ENCODE assay signal across 12 cellular contexts in the genomic region with DNA sequence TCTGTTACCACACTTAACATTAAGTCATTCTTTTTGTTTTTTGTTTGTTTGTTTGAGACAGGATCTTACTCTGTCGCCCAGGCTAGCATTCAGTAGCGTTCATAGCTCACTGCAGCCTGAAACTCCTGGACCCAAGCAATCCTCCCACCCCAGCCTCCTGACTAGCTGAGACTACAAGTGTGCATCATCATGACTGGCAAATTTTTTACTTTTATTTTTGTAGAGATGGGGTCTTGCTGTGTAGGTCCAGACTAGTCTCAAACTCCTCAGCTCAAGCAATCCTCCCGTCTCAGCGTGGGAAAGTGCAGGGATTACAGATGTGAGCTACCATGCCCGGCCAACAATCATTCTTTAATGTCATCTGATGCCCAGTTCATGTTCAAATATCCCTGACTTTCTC. TPM values are rescaled to one million over a fixed set of nuclear protein-coding genes. Genes with fewer than 3 reads are reported as not detected.
DNase-seq lines count a peak whose midpoint lies in the region; ATAC-seq, FAIRE-seq and TF ChIP-seq lines count a peak whose summit lies in the region.
"Had no signal": no experiment of that assay in that cellular context is flagged by ENCODE, and none has a peak within 500 bp of the region (broad histone marks: within the 10 kb centered on the region; RNA-seq: fewer than 3 reads in every experiment).

No MANE protein-coding gene starts in this region.

- TF ChIP-seq CTCF in A549 (IDR thresholded peaks at IDR 0.05) (no peak), coronary artery (IDR thresholded peaks at IDR 0.05) (no peak), osteocyte (IDR thresholded peaks at IDR 0.05) (no peak)

- H3K4me3 Mint-ChIP-seq in osteocyte (ENCODE audit: unreplicated experiment), result no peak overlapping the region

- POLR2A ChIA-PET in A549 (lab: Yijun Ruan, JAX), result no interaction called here

- H3K27ac Mint-ChIP-seq in osteocyte (ENCODE audit: unreplicated experiment), result peak overlapping the region; percentile 24

- DNase-seq in A549 (ENCODE audit: low read depth in 1 of 2, low spot score in 1 of 2), result peak in 1 of 2 experiments; percentile 64
- DNase-seq in Caki2 (ENCODE audit: low read depth), result peak; percentile 32
- no peak for DNase-seq in coronary artery (ENCODE audit: low spot score)
- DNase-seq in osteocyte (ENCODE audit: extremely low spot score, unreplicated experiment), result no peak
- DNase-seq in islet precursor cell, result no peak
- DNase-seq in OCI-M1 (lab: John Stamatoyannopoulos, UW), result no peak
- DNase-seq in SHP77 treated with DMSO at 0.1 percent for 48 hours (lab: John Stamatoyannopoulos, UW), result no peak
- DNase-seq: activated CD8-positive, alpha-beta memory T cell treated with anti-CD3 and anti-CD28 coated beads, Interleukin-2, amount 50 U/mL, for 48 hours; CD8-positive, alpha-beta memory T cell; NCI-H446 treated with DMSO at 0.1 percent for 48 hours had no signal

- in situ Hi-C loops in Caki2 (cut with HindIII; ENCODE audit: low pct_unique_long_range_greater_than_20kb, low sequenced_read_pairs), result no loop called here

- H3K4me1 ChIP-seq in A549, result peaks cover 19% of the 10 kb centered on the region

- peaks cover 20% of the 10 kb centered on the region for H3K4me1 Mint-ChIP-seq in osteocyte (ENCODE audit: unreplicated experiment)

- no peaks in the 10 kb centered on the region for H3K27me3 Mint-ChIP-seq in osteocyte (ENCODE audit: unreplicated experiment)
- H3K27me3 Mint-ChIP-seq: CD8-positive, alpha-beta memory T cell had no signal

- no peak for TF ChIP-seq EP300 in A549 (IDR thresholded peaks at IDR 0.05)

- WGBS in A549 (ENCODE audit: missing lambda C conversion rate), result 77% methylated on average over 5 of the region's 5 CpGs

- no peak for TF ChIP-seq POLR2A in A549 (IDR thresholded peaks at IDR 0.05; ENCODE audit: low read length)

- no peaks in the 10 kb centered on the region for H3K9me3 ChIP-seq in A549

- H3K27ac ChIP-seq in A549, result peak overlapping the region in 1 of 2 experiments; percentile 9; a peak in 2 of 6 replicates
- peak overlapping the region; percentile 14 to 61 for H3K27ac ChIP-seq in coronary artery

- no peak for FAIRE-seq in A549 (lab: Jason Lieb, UNC)
- FAIRE-seq: bronchial epithelial cell had no signal

- H3K4me3 ChIP-seq in A549 (no peak overlapping the region), coronary artery (no peak overlapping the region)

- H3K9me3 Mint-ChIP-seq in osteocyte (ENCODE audit: unreplicated experiment), result no peaks in the 10 kb centered on the region
- H3K9me3 Mint-ChIP-seq: CD8-positive, alpha-beta memory T cell had no signal

- TF ChIP-seq RAD21 in A549 (conservative IDR thresholded peaks at IDR 0.05 in 1 of 2, IDR thresholded peaks at IDR 0.05 in 1 of 2), result no peak

- ATAC-seq in A549 (no peak), GM18868 (IDR thresholded peaks at IDR 0.05; ENCODE audit: unreplicated experiment) (no peak)

- H3K36me3 Mint-ChIP-seq in osteocyte (ENCODE audit: unreplicated experiment), result no peaks in the 10 kb centered on the region

- H3K4me2 ChIP-seq in A549, result no peak overlapping the region; the same call in 2 of the 3 replicates

- CTCF ChIA-PET in A549 (lab: Yijun Ruan, JAX), result interaction anchor here (1.5 to 19.0 kb wide), 4 partner anchors 15 to 90 kb away, joined by 4 to 244 read pairs (median 92); a partner anchor contains a TSS

TF ChIP-seq in A549, 52 proteins besides CTCF, POLR2A, EP300 and RAD21:
- TF ChIP-seq MYC (IDR thresholded peaks at IDR 0.05; ENCODE audit: borderline replicate concordance, low read length) (no peak), RNF2 (IDR thresholded peaks at IDR 0.05; ENCODE audit: borderline replicate concordance, low read depth) (no peak), MAFK (IDR thresholded peaks at IDR 0.05; ENCODE audit: partially characterized antibody) (peak; percentile 80), TP53 (CRISPR knock-in tag; IDR thresholded peaks at IDR 0.05) (no peak), SREBF2 (IDR thresholded peaks at IDR 0.05) (no peak), KDM1A (IDR thresholded peaks at IDR 0.05; ENCODE audit: low read depth) (no peak), BHLHE40 (IDR thresholded peaks at IDR 0.05; ENCODE audit: low read depth, low read length) (no peak), RARB (CRISPR knock-in tag; IDR thresholded peaks at IDR 0.05) (no peak), ZSCAN20 (CRISPR knock-in tag; IDR thresholded peaks at IDR 0.05) (no peak), CHD2 (IDR thresholded peaks at IDR 0.05; ENCODE audit: low read length, partially characterized antibody) (no peak), FOSB (CRISPR knock-in tag; IDR thresholded peaks at IDR 0.05) (no peak), NFE2L2 (conservative IDR thresholded peaks at IDR 0.05; ENCODE audit: low read length) (peak; percentile 97)

RNA-seq across cellular contexts. Expression of a gene that starts 3.3 kb away (rescaled TPM):
- 9.7 and 10.2 TPM in 2 replicates for polyA plus RNA-seq in A549 (2011; rRNA removed)
- polyA plus RNA-seq in A549 (2012; cell fraction: cytosol; rRNA removed), result 29.9 and 37.0 TPM in 2 replicates
- 94.1 and 133 TPM in 2 replicates for polyA plus RNA-seq in A549 (2012; cell fraction: nucleus; rRNA removed)
- polyA plus RNA-seq in A549 (2017; fragmentation: RNase III; extraction: RNeasy Plus Mini Kit Qiagen cat#74134 plus additional on column Dnase treatment), result 19.9 to 23.0 TPM (median 23.0 TPM) in 3 replicates
- 9.3 and 10.6 TPM in 2 replicates for polyA minus RNA-seq in A549 (2011; rRNA and poly(A)+ RNA removed)
- 83.2 and 88.7 TPM in 2 replicates for total RNA-seq in Caki2 (2014; rRNA removed; shearing (Covaris generic); ENCODE audit: low replicate concordance)
- total RNA-seq in osteocyte, result 31.8 and 34.0 TPM in 2 replicates

RNA-seq across cellular contexts. Expression of a gene that starts 4.7 kb away (rescaled TPM):
- polyA plus RNA-seq in A549 (2011; rRNA removed) (74.1 and 89.7 TPM in 2 replicates), A549 (2017; fragmentation: RNase III; extraction: RNeasy Plus Mini Kit Qiagen cat#74134 plus additional on column Dnase treatment) (96.8 to 114 TPM (median 113 TPM) in 3 replicates)
- 92.0 and 116 TPM in 2 replicates for polyA plus RNA-seq in A549 (2012; cell fraction: cytosol; rRNA removed)
- polyA plus RNA-seq in A549 (2012; cell fraction: nucleus; rRNA removed), result 177 and 228 TPM in 2 replicates
- polyA minus RNA-seq in A549 (2011; rRNA and poly(A)+ RNA removed), result 58.1 and 66.8 TPM in 2 replicates
- 142 and 146 TPM in 2 replicates for total RNA-seq in Caki2 (2014; rRNA removed; shearing (Covaris generic); ENCODE audit: low replicate concordance)
- total RNA-seq in osteocyte, result 80.2 and 84.5 TPM in 2 replicates

RNA-seq across cellular contexts. Expression of a gene that starts 15.0 kb away (rescaled TPM):
- 0.48 and 0.50 TPM in 2 replicates for polyA plus RNA-seq in A549 (2011; rRNA removed)
- polyA plus RNA-seq in A549 (2012; cell fraction: cytosol; rRNA removed), result 0.38 and 0.45 TPM in 2 replicates
- polyA plus RNA-seq in A549 (2012; cell fraction: nucleus; rRNA removed), result 0.45 and 0.54 TPM in 2 replicates
- polyA plus RNA-seq in A549 (2017; fragmentation: RNase III; extraction: RNeasy Plus Mini Kit Qiagen cat#74134 plus additional on column Dnase treatment), result 0.35 to 0.44 TPM (median 0.39 TPM) in 3 replicates
- polyA minus RNA-seq in A549 (2011; rRNA and poly(A)+ RNA removed), result 0.41 and 0.83 TPM in 2 replicates
- total RNA-seq in Caki2 (2014; rRNA removed; shearing (Covaris generic); ENCODE audit: low replicate concordance), result not detected in 2 replicates
- total RNA-seq in osteocyte, result 0.34 and 0.54 TPM in 2 replicates
- total RNA-seq: bronchial epithelial cell had no signal
- polyA plus RNA-seq: CD8-positive, alpha-beta memory T cell had no signal

RNA-seq across cellular contexts. Expression of a gene that starts 17.7 kb away (rescaled TPM):
- 0.42 and 0.58 TPM in 2 replicates for polyA plus RNA-seq in A549 (2011; rRNA removed)
- 0.75 and 1.4 TPM in 2 replicates for polyA plus RNA-seq in A549 (2012; cell fraction: cytosol; rRNA removed)
- 1.9 and 2.2 TPM in 2 replicates for polyA plus RNA-seq in A549 (2012; cell fraction: nucleus; rRNA removed)
- polyA plus RNA-seq in A549 (2017; fragmentation: RNase III; extraction: RNeasy Plus Mini Kit Qiagen cat#74134 plus additional on column Dnase treatment), result 0.99 to 1.2 TPM (median 1.0 TPM) in 3 replicates
- polyA minus RNA-seq in A549 (2011; rRNA and poly(A)+ RNA removed), result 0.41 and 0.92 TPM in 2 replicates
- 0.35 and 0.71 TPM in 2 replicates for total RNA-seq in Caki2 (2014; rRNA removed; shearing (Covaris generic); ENCODE audit: low replicate concordance)
- total RNA-seq in osteocyte, result 10.8 and 11.3 TPM in 2 replicates
- total RNA-seq: bronchial epithelial cell had no signal

RNA-seq across cellular contexts. Expression of a gene that starts 31.1 kb away (rescaled TPM):
- 5,391 and 5,410 TPM in 2 replicates for polyA plus RNA-seq in A549 (2011; rRNA removed)
- polyA plus RNA-seq in A549 (2012; cell fraction: cytosol; rRNA removed), result 6,169 and 7,252 TPM in 2 replicates
- polyA plus RNA-seq in A549 (2012; cell fraction: nucleus; rRNA removed), result 3,653 and 3,684 TPM in 2 replicates
- polyA plus RNA-seq in A549 (2017; fragmentation: RNase III; extraction: RNeasy Plus Mini Kit Qiagen cat#74134 plus additional on column Dnase treatment), result 3,383 to 3,595 TPM (median 3,438 TPM) in 3 replicates
- polyA minus RNA-seq in A549 (2011; rRNA and poly(A)+ RNA removed), result 1,893 and 2,022 TPM in 2 replicates
- 2,724 and 3,070 TPM in 2 replicates for total RNA-seq in Caki2 (2014; rRNA removed; shearing (Covaris generic); ENCODE audit: low replicate concordance)
- 2,592 and 2,617 TPM in 2 replicates for total RNA-seq in osteocyte
